ENCODE assay signal across 21 cellular contexts in the genomic region with DNA sequence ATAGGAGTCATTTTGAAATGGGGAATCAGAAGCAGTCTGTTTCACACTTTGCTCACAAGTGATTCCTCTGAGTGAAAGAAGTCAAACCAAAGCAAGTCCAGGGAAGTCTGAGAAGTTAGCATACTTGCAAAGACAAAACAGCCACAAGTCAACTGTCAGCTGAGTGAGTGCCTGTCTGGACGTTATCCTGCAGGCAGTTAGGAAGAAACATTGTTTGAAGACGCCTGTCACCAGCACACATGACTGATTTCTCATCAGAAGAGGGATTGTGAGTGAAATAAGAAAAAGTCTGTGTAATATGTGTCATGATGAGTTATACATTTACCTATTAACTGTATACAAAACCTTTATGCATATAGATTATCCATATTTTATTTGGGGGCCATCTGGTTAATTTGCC.
"Had no signal": no experiment of that assay in that cellular context is flagged by ENCODE, and none has a peak within 500 bp of the region (broad histone marks: within the 10 kb centered on the region; RNA-seq: fewer than 3 reads in every experiment).

No MANE protein-coding gene starts in this region.

- H3K36me3 ChIP-seq: esophagus muscularis mucosa, gastroesophageal sphincter, right lobe of liver, spleen, thoracic aorta, transverse colon had no signal

- H3K4me1 Mint-ChIP-seq: naive B cell had no signal

- H3K79me2 ChIP-seq: hepatocyte had no signal

- H3K4me2 ChIP-seq: hepatocyte had no signal

- H3K27ac Mint-ChIP-seq: stimulated activated naive B cell treated with anti-CD40 and anti-IgM and Interleukin-4, amounts not matched to agents 10 μg/mL and 1 μg/mL and 100 μg/mL, for 72 hours; stimulated activated naive CD8-positive, alpha-beta T cell treated with anti-CD3 and anti-CD28 coated beads, Interleukin-15, amount 100 ng/mL, for 72 hours had no signal

- ATAC-seq: gastroesophageal sphincter; psoas muscle; right lobe of liver; stimulated activated naive B cell treated with anti-CD40 and anti-IgM and Interleukin-4, amounts not matched to agents 10 μg/mL and 1 μg/mL and 100 μg/mL, for 72 hours; stimulated activated naive CD8-positive, alpha-beta T cell treated with anti-CD3 and anti-CD28 coated beads, Interleukin-15, amount 100 ng/mL, for 72 hours had no signal

- H3K9me3 Mint-ChIP-seq: naive B cell; stimulated activated naive B cell treated with anti-CD40 and anti-IgM and Interleukin-4, amounts not matched to agents 10 μg/mL and 1 μg/mL and 100 μg/mL, for 72 hours had no signal

- H3K4me3 ChIP-seq: esophagus muscularis mucosa, gastroesophageal sphincter, hepatocyte, psoas muscle, right lobe of liver, spleen, thoracic aorta, transverse colon had no signal

- H3K27ac ChIP-seq: epithelial cell of prostate, esophagus muscularis mucosa, gastroesophageal sphincter, hepatocyte, psoas muscle, right lobe of liver, spleen, thoracic aorta, transverse colon had no signal

- H3K9me3 ChIP-seq: esophagus muscularis mucosa, gastroesophageal sphincter, psoas muscle, right lobe of liver, spleen, thoracic aorta, transverse colon had no signal

- H3K4me3 Mint-ChIP-seq: naive B cell; nephron; stimulated activated naive B cell treated with anti-CD40 and anti-IgM and Interleukin-4, amounts not matched to agents 10 μg/mL and 1 μg/mL and 100 μg/mL, for 72 hours; stimulated activated naive CD8-positive, alpha-beta T cell treated with anti-CD3 and anti-CD28 coated beads, Interleukin-15, amount 100 ng/mL, for 72 hours had no signal

- H3K4me1 ChIP-seq: psoas muscle, right lobe of liver, spleen, transverse colon had no signal

- FAIRE-seq: endometrium had no signal

- DNase-seq: effector memory CD4-positive, alpha-beta T cell; mesendoderm; naive B cell; psoas muscle; retina; right lobe of liver; spleen; stimulated activated CD4-positive, alpha-beta T cell treated with anti-CD3 and anti-CD28 coated beads, Interleukin-15, amount 100 ng/mL, for 24 hours; stimulated activated CD4-positive, alpha-beta T cell treated with anti-CD3 and anti-CD28 coated beads, Interleukin-1b, Interleukin-23, amount 100 ng/mL, for 48 hours; stimulated activated CD4-positive, alpha-beta T cell treated with anti-CD3 and anti-CD28 coated beads, Interleukin-4, amount 100 ng/mL, for 24 hours; stimulated activated naive B cell treated with anti-CD40 and anti-IgM and Interleukin-4, amounts not matched to agents 10 μg/mL and 1 μg/mL and 100 μg/mL, for 72 hours; stimulated activated naive CD8-positive, alpha-beta T cell treated with anti-CD3 and anti-CD28 coated beads, Interleukin-15, amount 100 ng/mL, for 72 hours; substantia nigra; transverse colon had no signal

- H3K36me3 Mint-ChIP-seq: naive B cell; stimulated activated naive B cell treated with anti-CD40 and anti-IgM and Interleukin-4, amounts not matched to agents 10 μg/mL and 1 μg/mL and 100 μg/mL, for 72 hours had no signal

- H2AFZ ChIP-seq: hepatocyte had no signal

- H3K27me3 ChIP-seq: esophagus muscularis mucosa, gastroesophageal sphincter, hepatocyte, right lobe of liver, spleen, transverse colon had no signal
